Comparison of ENCODE assay signal across 1 cellular context in the genomic region with DNA sequence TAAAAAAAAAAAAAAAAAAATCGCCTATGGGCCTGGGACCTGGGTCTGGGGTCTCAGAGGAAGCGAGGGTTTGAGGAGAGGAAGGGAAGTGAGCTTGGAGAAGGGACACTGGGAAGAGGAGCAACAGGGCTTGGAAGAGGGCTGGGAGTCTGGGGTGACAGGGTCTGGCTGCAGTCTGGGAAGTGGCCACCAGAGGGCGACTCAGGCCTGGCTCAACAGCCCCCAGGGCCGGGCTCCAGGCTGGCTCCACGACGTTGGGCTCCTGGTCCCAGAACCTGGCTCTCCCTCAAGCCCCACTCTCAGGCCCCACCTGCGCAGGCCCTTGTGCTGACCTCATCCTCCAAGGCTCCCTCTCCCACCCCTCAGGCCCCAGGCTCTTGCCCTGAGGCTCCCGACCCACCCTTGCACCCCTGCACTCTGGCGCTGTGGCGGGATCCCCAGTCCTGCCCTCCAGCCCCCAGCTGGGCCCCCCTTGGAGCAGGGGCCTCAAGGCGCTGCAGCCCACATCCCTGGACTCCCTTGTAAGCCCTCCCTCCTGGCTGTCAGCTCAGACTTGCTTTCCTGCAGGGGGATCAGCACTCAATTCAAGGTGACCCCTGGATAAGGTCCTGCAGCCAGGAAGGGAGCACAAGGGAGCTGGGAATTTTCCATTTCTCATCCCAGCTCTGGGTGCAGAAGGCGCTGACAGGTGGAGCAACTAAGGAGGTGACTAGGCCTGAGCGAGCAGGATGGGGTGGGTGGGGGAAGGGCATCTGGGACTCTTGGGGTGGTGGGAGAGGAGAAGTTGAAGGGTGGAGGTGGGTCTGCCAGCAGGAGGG.
A peak's percentile ranks its signal among the peaks of the same experiment; 100 is the strongest.
TF ChIP-seq lines count a peak whose summit lies in the region.

No MANE protein-coding gene starts in this region.

TF ChIP-seq in H1, 55 proteins besides CTCF, POLR2A, EP300 and RAD21:
- TF ChIP-seq SAP30 (IDR thresholded peaks at IDR 0.05; ENCODE audit: insufficient read depth, insufficient replicate concordance, low read length) (no peak), HDAC6 (IDR thresholded peaks at IDR 0.05; ENCODE audit: low read depth, low read length) (no peak), TCF12 (IDR thresholded peaks at IDR 0.05; ENCODE audit: low read depth, low read length) (no peak), GABPA (IDR thresholded peaks at IDR 0.05; ENCODE audit: borderline replicate concordance, insufficient read depth, low read length) (peak; percentile 76), JUND (IDR thresholded peaks at IDR 0.05; ENCODE audit: low read length) (peak; percentile 12; the same call in 1 of the 2 replicates), SIN3A (conservative IDR thresholded peaks at IDR 0.05 in 1 of 2, IDR thresholded peaks at IDR 0.05 in 1 of 2; ENCODE audit: low read depth in 1 of 2, low read length in 2 of 2) (0 out of 4 replicates have a peak, but pooled peaks of 1 of the 2 experiments have one; percentile 59), RXRA (IDR thresholded peaks at IDR 0.05; ENCODE audit: insufficient read depth, low read depth, low read length) (no peak)
- TF ChIP-seq, protein P1, sequence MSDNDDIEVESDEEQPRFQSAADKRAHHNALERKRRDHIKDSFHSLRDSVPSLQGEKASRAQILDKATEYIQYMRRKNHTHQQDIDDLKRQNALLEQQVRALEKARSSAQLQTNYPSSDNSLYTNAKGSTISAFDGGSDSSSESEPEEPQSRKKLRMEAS (IDR thresholded peaks at IDR 0.05) = 0 out of 2 replicates have a peak, but pooled peaks have one; percentile 15
- TF ChIP-seq, protein P2, sequence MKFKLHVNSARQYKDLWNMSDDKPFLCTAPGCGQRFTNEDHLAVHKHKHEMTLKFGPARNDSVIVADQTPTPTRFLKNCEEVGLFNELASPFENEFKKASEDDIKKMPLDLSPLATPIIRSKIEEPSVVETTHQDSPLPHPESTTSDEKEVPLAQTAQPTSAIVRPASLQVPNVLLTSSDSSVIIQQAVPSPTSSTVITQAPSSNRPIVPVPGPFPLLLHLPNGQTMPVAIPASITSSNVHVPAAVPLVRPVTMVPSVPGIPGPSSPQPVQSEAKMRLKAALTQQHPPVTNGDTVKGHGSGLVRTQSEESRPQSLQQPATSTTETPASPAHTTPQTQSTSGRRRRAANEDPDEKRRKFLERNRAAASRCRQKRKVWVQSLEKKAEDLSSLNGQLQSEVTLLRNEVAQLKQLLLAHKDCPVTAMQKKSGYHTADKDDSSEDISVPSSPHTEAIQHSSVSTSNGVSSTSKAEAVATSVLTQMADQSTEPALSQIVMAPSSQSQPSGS (IDR thresholded peaks at IDR 0.05; ENCODE audit: low read length) = peak; percentile 46; the same call in 1 of the 2 replicates
- TF ChIP-seq, protein P3, sequence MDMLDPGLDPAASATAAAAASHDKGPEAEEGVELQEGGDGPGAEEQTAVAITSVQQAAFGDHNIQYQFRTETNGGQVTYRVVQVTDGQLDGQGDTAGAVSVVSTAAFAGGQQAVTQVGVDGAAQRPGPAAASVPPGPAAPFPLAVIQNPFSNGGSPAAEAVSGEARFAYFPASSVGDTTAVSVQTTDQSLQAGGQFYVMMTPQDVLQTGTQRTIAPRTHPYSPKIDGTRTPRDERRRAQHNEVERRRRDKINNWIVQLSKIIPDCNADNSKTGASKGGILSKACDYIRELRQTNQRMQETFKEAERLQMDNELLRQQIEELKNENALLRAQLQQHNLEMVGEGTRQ (IDR thresholded peaks at IDR 0.05; ENCODE audit: low read length) = 0 out of 2 replicates have a peak, but pooled peaks have one; percentile 20
